Comparison of ENCODE assay signal across 9 cellular contexts in genomic region chr18:76459687-76460350, GRCh38. TPM values are rescaled to one million over a fixed set of nuclear protein-coding genes. Genes with fewer than 3 reads are reported as not detected.
A peak's percentile ranks its signal among the peaks of the same experiment; 100 is the strongest.
DNase-seq lines count a peak whose midpoint lies in the region; ATAC-seq and TF ChIP-seq lines count a peak whose summit lies in the region.
"Had no signal": no experiment of that assay in that cellular context is flagged by ENCODE, and none has a peak within 500 bp of the region (broad histone marks: within the 10 kb centered on the region; RNA-seq: fewer than 3 reads in every experiment).

No MANE protein-coding gene starts in this region.

- H3K27me3 ChIP-seq in lung (ENCODE audit: control insufficient read depth, insufficient read depth) (no peaks in the 10 kb centered on the region), upper lobe of left lung (no peaks in the 10 kb centered on the region)

- no peak for TF ChIP-seq POLR2A in upper lobe of left lung (IDR thresholded peaks at IDR 0.05)

- ATAC-seq in lung (ENCODE audit: insufficient read depth, low FRiP score) (peak; percentile 87), upper lobe of left lung (ENCODE audit: low FRiP score in 2 of 2) (peak; percentile 82 to 89), GM19328 (IDR thresholded peaks at IDR 0.05; ENCODE audit: unreplicated experiment) (no peak)

- H3K4me3 ChIP-seq in lung (no peak overlapping the region), upper lobe of left lung (no peak overlapping the region)

- DNase-seq in LHCN-M2 (ENCODE audit: low read depth) (peak; percentile 98), dedifferentiated amniotic fluid mesenchymal stem cell (ENCODE audit: extremely low spot score) (peak; percentile 98), lung (ENCODE audit: low spot score) (peak; percentile 79), upper lobe of left lung (peak in 1 of 2 donors; percentile 69), DMS 273 treated with DMSO at 0.1 percent for 48 hours (lab: John Stamatoyannopoulos, UW) (no peak)
- no peak for DNase-seq in stimulated activated CD4-positive, alpha-beta T cell treated with anti-CD3 and anti-CD28 coated beads, Interleukin-4, amount 100 ng/mL, for 1 hour
- no peak for DNase-seq in activated T-cell treated with anti-CD3 and anti-CD28 coated beads, Interleukin-2, amount 50 U/mL, for 1 hour

- TF ChIP-seq CTCF in lung (IDR thresholded peaks at IDR 0.05; ENCODE audit: control extremely low read depth, extremely low read depth) (no peak), upper lobe of left lung (IDR thresholded peaks at IDR 0.05) (no peak)

- WGBS in lung, 2 donors: 64 to 73% methylated on average over 26 of the region's 26 CpGs
- 52 to 72% methylated on average over 26 of the region's 26 CpGs for WGBS in upper lobe of left lung, 2 donors

- TF ChIP-seq EP300 in upper lobe of left lung (IDR thresholded peaks at IDR 0.05): no peak

- peak overlapping the region; percentile 55 to 62 for H3K27ac ChIP-seq in lung (ENCODE audit: low read depth in 1 of 2, low read length in 1 of 2)
- H3K27ac ChIP-seq in upper lobe of left lung: peak overlapping the region; percentile 40 to 56 (median 49)
- H3K27ac ChIP-seq: parathyroid adenoma had no signal

- H3K9me3 ChIP-seq in lung (ENCODE audit: control insufficient read depth in 2 of 2, insufficient read depth in 1 of 2, low read length in 1 of 2) (no peaks in the 10 kb centered on the region), upper lobe of left lung (no peaks in the 10 kb centered on the region)

- peaks cover 0 to 8% of the 10 kb centered on the region in 2 donors for H3K4me1 ChIP-seq in lung (ENCODE audit: control insufficient read depth in 2 of 2, insufficient read depth in 2 of 2, low read length in 2 of 2)
- peaks cover 5 to 24% (median 10%) of the 10 kb centered on the region in 4 donors for H3K4me1 ChIP-seq in upper lobe of left lung

- H3K36me3 ChIP-seq in lung (ENCODE audit: control insufficient read depth in 2 of 2, insufficient read depth in 2 of 2, low read length in 2 of 2) (peaks cover 0 to 5% of the 10 kb centered on the region in 2 donors), upper lobe of left lung (peaks cover 0 to 12% (median 3%) of the 10 kb centered on the region in 4 donors)

RNA-seq across cellular contexts. Expression of gene ZNF516, which starts 35.2 kb away (rescaled TPM):
- total RNA-seq in LHCN-M2 (2014; rRNA removed) (5.5 and 7.9 TPM in 2 replicates), lung (10 to 100 TPM; 44.3 to 45.4 TPM), upper lobe of left lung (10 to 100 TPM; 21.9 to 44.3 (median 36.5) TPM)
- polyA plus RNA-seq in LHCN-M2 (2012): 3.9 TPM
- polyA plus RNA-seq in lung: 1 to 10 TPM; 7.7 to 8.4 TPM

Comparison
In these comparisons a context has a peak if more than half of its experiments do, and no peak if none do; other contexts are left out.
1. DNase-seq: peak in LHCN-M2 (single experiment), dedifferentiated amniotic fluid mesenchymal stem cell (single experiment) and lung (single experiment); none in stimulated activated CD4-positive, alpha-beta T cell treated with anti-CD3 and anti-CD28 coated beads, Interleukin-4, amount 100 ng/mL, for 1 hour (single experiment), activated T-cell treated with anti-CD3 and anti-CD28 coated beads, Interleukin-2, amount 50 U/mL, for 1 hour (single experiment) and DMS 273 treated with DMSO at 0.1 percent for 48 hours (single experiment).